15 cellular contexts compared by ENCODE assay signal in genomic region chr11:99419991-99420390, GRCh38.
DNase-seq lines count a peak whose midpoint lies in the region; TF ChIP-seq lines count a peak whose summit lies in the region.
"Had no signal": no experiment of that assay in that cellular context is flagged by ENCODE, and none has a peak within 500 bp of the region (broad histone marks: within the 10 kb centered on the region; RNA-seq: fewer than 3 reads in every experiment).

No MANE protein-coding gene starts in this region.

- no peak overlapping the region for H3K9ac ChIP-seq in H9 (ENCODE audit: extremely low read depth, insufficient read length, low read length)
- no peak overlapping the region for H3K9ac ChIP-seq in neural progenitor cell

- H3K27me3 Mint-ChIP-seq in H9 (ENCODE audit: low read depth) = peaks cover 10% of the 10 kb centered on the region
- no peaks in the 10 kb centered on the region for H3K27me3 Mint-ChIP-seq in neural progenitor cell (ENCODE audit: insufficient read depth, low read depth)

- no peaks in the 10 kb centered on the region for H3K36me3 ChIP-seq in neural progenitor cell
- H3K36me3 ChIP-seq: HAP-1 had no signal

- no CpG with 5 or more reads among the region's 4 CpGs for WGBS in H9 (ENCODE audit: extremely low coverage, insufficient read length, low lambda C conversion rate)

- no peak overlapping the region for H2BK20ac ChIP-seq in H9 (ENCODE audit: low read depth, low read length, poor library complexity, severe bottlenecking)

- peaks cover 20% of the 10 kb centered on the region for H3F3A ChIP-seq in neural progenitor cell (ENCODE audit: low read depth)

- no peaks in the 10 kb centered on the region for H3K23me2 ChIP-seq in H9 (ENCODE audit: insufficient read length, low read depth, low read length, poor library complexity, severe bottlenecking)

- no peak overlapping the region for H2BK15ac ChIP-seq in H9 (ENCODE audit: low read depth, low read length)

- H3K9me3 Mint-ChIP-seq in H9 (no peaks in the 10 kb centered on the region), neural progenitor cell (no peaks in the 10 kb centered on the region)

- no peak overlapping the region for H2AK5ac ChIP-seq in H9 (ENCODE audit: insufficient read length, low read length)

- no peak overlapping the region for H4K8ac ChIP-seq in H9 (replicated peaks; ENCODE audit: insufficient read length, low read depth, low read length)

- H3K27me3 ChIP-seq in H9 (ENCODE audit: insufficient read depth, low read length) (peaks cover 8% of the 10 kb centered on the region; the same call in 1 of the 2 replicates), neural progenitor cell (no peaks in the 10 kb centered on the region)

- H4K91ac ChIP-seq in H9 (ENCODE audit: insufficient read length, low read depth, low read length) = no peak overlapping the region

- no peak overlapping the region for H3K56ac ChIP-seq in H9 (ENCODE audit: insufficient read length, low read depth, low read length)

- H3K4me1 ChIP-seq in H9 (ENCODE audit: insufficient read depth, low read length) (peaks cover 8% of the 10 kb centered on the region; the same call in 1 of the 2 replicates), neural progenitor cell (peaks cover 44% of the 10 kb centered on the region)
- H3K4me1 ChIP-seq: HAP-1 had no signal

- no peaks in the 10 kb centered on the region for H4K20me1 ChIP-seq in H9 (ENCODE audit: control insufficient read depth, insufficient read depth, insufficient read length)
- H4K20me1 ChIP-seq in neural progenitor cell (ENCODE audit: low read depth) = no peaks in the 10 kb centered on the region

- no peaks in the 10 kb centered on the region for H3K79me1 ChIP-seq in H9 (ENCODE audit: insufficient read depth, low read depth, low read length, poor library complexity, severe bottlenecking)

- no peak overlapping the region for H3K14ac ChIP-seq in H9 (ENCODE audit: insufficient read depth, low read length)

- no peak overlapping the region for H2BK120ac ChIP-seq in H9 (ENCODE audit: low read depth, low read length, poor library complexity, severe bottlenecking)

- TF ChIP-seq CTCF in H9 (conservative IDR thresholded peaks at IDR 0.05) = no peak
- TF ChIP-seq CTCF in choroid plexus epithelial cell (conservative IDR thresholded peaks at IDR 0.05; ENCODE audit: low read depth, low read length) = no peak
- no peak for TF ChIP-seq CTCF in neural progenitor cell (IDR thresholded peaks at IDR 0.05)

- H3K27ac ChIP-seq in H9 (ENCODE audit: insufficient read length, low read depth, low read length) = no peak overlapping the region
- peak overlapping the region; percentile 47 for H3K27ac ChIP-seq in neural progenitor cell

- H2BK5ac ChIP-seq in H9 (ENCODE audit: insufficient read length, low read length) = no peak overlapping the region

- H2AFZ ChIP-seq in H9 (ENCODE audit: low read length) = no peak overlapping the region
- no peak overlapping the region for H2AFZ ChIP-seq in neural progenitor cell (replicated peaks)

- H3K18ac ChIP-seq in H9 (ENCODE audit: insufficient read length, low read depth, low read length) = no peak overlapping the region

- H3K36me3 Mint-ChIP-seq in H9 (ENCODE audit: insufficient read depth in 1 of 3, low read depth in 3 of 3) = no peaks in the 10 kb centered on the region
- no peaks in the 10 kb centered on the region for H3K36me3 Mint-ChIP-seq in neural progenitor cell
- H3K36me3 Mint-ChIP-seq: CD14-positive monocyte had no signal

- no peaks in the 10 kb centered on the region for H3K79me2 ChIP-seq in H9 (ENCODE audit: insufficient read depth, low read length)
- H3K79me2 ChIP-seq in neural progenitor cell (ENCODE audit: low read depth) = no peaks in the 10 kb centered on the region

- H3K4me2 ChIP-seq in H9 (ENCODE audit: insufficient read depth, insufficient read length, low read length) = no peak overlapping the region
- H3K4me2 ChIP-seq in neural progenitor cell = peak overlapping the region; percentile 13

- peaks cover 75 to 82% of the 10 kb centered on the region in 2 experiments for H3K4me1 Mint-ChIP-seq in H9
- peaks cover 3% of the 10 kb centered on the region for H3K4me1 Mint-ChIP-seq in neural progenitor cell
- H3K4me1 Mint-ChIP-seq: CD14-positive monocyte had no signal

- H3K9me3 ChIP-seq in H9 (ENCODE audit: control insufficient read depth, low read depth, low read length) = no peaks in the 10 kb centered on the region
- no peaks in the 10 kb centered on the region for H3K9me3 ChIP-seq in neural progenitor cell (ENCODE audit: low read depth)
- H3K9me3 ChIP-seq: HAP-1 had no signal

- H3K23ac ChIP-seq in H9 (ENCODE audit: insufficient read length, low read depth, low read length) = no peak overlapping the region

- H4K5ac ChIP-seq in H9 (ENCODE audit: insufficient read length, low read depth, low read length) = no peak overlapping the region

- H3K4me3 ChIP-seq in choroid plexus epithelial cell (ENCODE audit: low read depth, low read length) (no peak overlapping the region), neural progenitor cell (no peak overlapping the region)
- H3K4me3 ChIP-seq: HAP-1, K562 had no signal

- H3K4me3 Mint-ChIP-seq in H9 = no peak overlapping the region
- H3K4me3 Mint-ChIP-seq in neural progenitor cell = no peak overlapping the region
- H3K4me3 Mint-ChIP-seq: CD14-positive monocyte had no signal

- H2BK12ac ChIP-seq in H9 (ENCODE audit: insufficient read length, low read depth, low read length) = no peak overlapping the region

- H3K27ac Mint-ChIP-seq in H9 (peak overlapping the region; percentile 65 to 99 (median 72); a peak in 6 of 7 replicates), neural progenitor cell (no peak overlapping the region)
- H3K27ac Mint-ChIP-seq: CD14-positive monocyte had no signal

- DNase-seq in H9 = no peak
- DNase-seq in NCI-H226 = peak; percentile 62
- peak; percentile 39 for DNase-seq in choroid plexus epithelial cell (ENCODE audit: low read depth)
- DNase-seq in neural progenitor cell (ENCODE audit: low spot score) = no peak
- no peak for DNase-seq in activated CD4-positive, CD25-positive, alpha-beta regulatory T cell treated with anti-CD3 and anti-CD28 coated beads, Interleukin-2, amount 50 U/mL, for 72 hours
- DNase-seq in activated effector memory CD4-positive, alpha-beta T cell treated with anti-CD3 and anti-CD28 coated beads, Interleukin-2, amount 50 U/mL, for 16 hours = no peak
- no peak for DNase-seq in occipital lobe (lab: John Stamatoyannopoulos, UW)
- DNase-seq: MV-4-11, NCI-H1436, NCI-H2029, NCI-H2171, SHP77 had no signal

- H3T11ph ChIP-seq in H9 (ENCODE audit: low read length) = no peak overlapping the region

- H3K4ac ChIP-seq in H9 (ENCODE audit: low read depth, low read length) = no peak overlapping the region

Comparison
In these comparisons a context has a peak if more than half of its experiments do, and no peak if none do; other contexts are left out.
1. DNase-seq: peak in NCI-H226 (single experiment) and choroid plexus epithelial cell (single experiment); none in H9 (single experiment), neural progenitor cell (single experiment), activated CD4-positive, CD25-positive, alpha-beta regulatory T cell treated with anti-CD3 and anti-CD28 coated beads, Interleukin-2, amount 50 U/mL, for 72 hours (single experiment), activated effector memory CD4-positive, alpha-beta T cell treated with anti-CD3 and anti-CD28 coated beads, Interleukin-2, amount 50 U/mL, for 16 hours (single experiment) and occipital lobe (single experiment).